ENCODE assay signal across 20 cellular contexts in the genomic region with DNA sequence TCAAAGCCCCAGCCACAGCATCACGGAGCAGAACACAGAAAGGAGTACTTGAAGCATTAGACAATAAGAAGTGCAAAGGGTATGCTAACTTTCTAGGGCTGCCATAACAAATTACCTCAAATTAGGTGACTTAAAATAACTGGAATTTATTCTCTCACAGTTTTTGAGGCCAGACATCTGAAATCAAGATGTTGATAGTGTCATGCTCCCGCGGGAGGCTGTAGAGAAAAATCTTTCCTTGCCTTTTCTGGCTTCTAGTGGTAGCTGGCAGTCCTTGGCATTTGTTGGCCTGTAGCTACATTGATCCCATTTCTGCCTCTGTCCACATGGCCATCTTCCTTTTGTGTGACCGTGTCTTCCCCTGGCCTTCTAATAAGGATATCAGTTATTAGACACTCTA.
"Had no signal": no experiment of that assay in that cellular context is flagged by ENCODE, and none has a peak within 500 bp of the region (broad histone marks: within the 10 kb centered on the region; RNA-seq: fewer than 3 reads in every experiment).

No MANE protein-coding gene starts in this region.

- ATAC-seq: gastrocnemius medialis, heart right ventricle, left cardiac atrium, left lung, left ventricle myocardium superior, lower lobe of right lung, mucosa of descending colon had no signal

- H3K4me3 ChIP-seq: coronary artery, dorsolateral prefrontal cortex, esophagus muscularis mucosa, gastrocnemius medialis, heart right ventricle, left lung, lower lobe of right lung, mucosa of descending colon had no signal

- H3K36me3 ChIP-seq: esophagus muscularis mucosa, gastrocnemius medialis, heart right ventricle, left lung, lower lobe of right lung had no signal

- DNase-seq: dermis blood vessel endothelial cell; dorsolateral prefrontal cortex; effector CD4-positive, alpha-beta T cell; effector memory CD4-positive, alpha-beta T cell; foreskin fibroblast; foreskin melanocyte; gastrocnemius medialis; glutamatergic neuron; head of caudate nucleus; heart right ventricle; hippocampal formation; left cardiac atrium; left lung; left ventricle myocardium superior; lower lobe of right lung; mesenchymal stem cell; mucosa of descending colon; naive B cell had no signal

- H3K27me3 ChIP-seq: esophagus muscularis mucosa, gastrocnemius medialis had no signal
